9 cellular contexts compared by ENCODE assay signal in genomic region chr17:78390241-78391050, GRCh38. TPM values are rescaled to one million over a fixed set of nuclear protein-coding genes. Genes with fewer than 3 reads are reported as not detected.
DNase-seq lines count a peak whose midpoint lies in the region; TF ChIP-seq lines count a peak whose summit lies in the region.
"Had no signal": no experiment of that assay in that cellular context is flagged by ENCODE, and none has a peak within 500 bp of the region (broad histone marks: within the 10 kb centered on the region; RNA-seq: fewer than 3 reads in every experiment).

No MANE protein-coding gene starts in this region.

- no peak overlapping the region for H3K4me3 ChIP-seq in WERI-Rb-1 (ENCODE audit: low read depth, low read length)

- H3K27me3 Mint-ChIP-seq in immature natural killer cell (ENCODE audit: low read depth in 3 of 3) = peaks cover 0 to 3% (median 0%) of the 10 kb centered on the region in 3 donors

- no peak; the same call in 1 of the 2 replicates for TF ChIP-seq CTCF in WERI-Rb-1 (IDR thresholded peaks at IDR 0.05; ENCODE audit: low read depth, low read length)
- TF ChIP-seq CTCF in GM20000 (IDR thresholded peaks at IDR 0.05; ENCODE audit: extremely low read depth, missing control alignments) = no peak

- no peaks in the 10 kb centered on the region for H3K9me3 ChIP-seq in WERI-Rb-1 (ENCODE audit: severe bottlenecking)

- peaks cover 55 to 68% of the 10 kb centered on the region in 2 donors for H3K4me1 Mint-ChIP-seq in immature natural killer cell

- peak overlapping the region in 5 of 6 donors; percentile 2 to 65 (median 31) for H3K27ac Mint-ChIP-seq in immature natural killer cell

- peak overlapping the region in 1 of 5 donors; percentile 18 for H3K4me3 Mint-ChIP-seq in immature natural killer cell

- H3K27me3 ChIP-seq in WERI-Rb-1 (ENCODE audit: insufficient read depth, low read depth, severe bottlenecking) = no peaks in the 10 kb centered on the region

- H3K27ac ChIP-seq in WERI-Rb-1 = no peak overlapping the region

- H3K36me3 ChIP-seq in WERI-Rb-1 = peaks cover 25% of the 10 kb centered on the region

- no peaks in the 10 kb centered on the region for H3K9me3 Mint-ChIP-seq in immature natural killer cell

- peaks cover 5 to 8% (median 5%) of the 10 kb centered on the region in 3 donors for H3K36me3 Mint-ChIP-seq in immature natural killer cell

- peak; percentile 19 for DNase-seq in stimulated activated CD4-positive, alpha-beta T cell treated with anti-CD3 and anti-CD28 coated beads, Interleukin-15, amount 100 ng/mL, for 24 hours
- DNase-seq in stimulated activated CD4-positive, alpha-beta T cell treated with anti-CD3 and anti-CD28 coated beads, Interleukin-4, amount 100 ng/mL, for 24 hours = no peak
- peak; percentile 53 for DNase-seq in WERI-Rb-1
- no peak for DNase-seq in immature natural killer cell
- DNase-seq in COR-L47 (lab: John Stamatoyannopoulos, UW) = no peak
- DNase-seq in stimulated activated naive CD4-positive, alpha-beta T cell (lab: John Stamatoyannopoulos, UW) = no peak
- no peak for DNase-seq in NCI-H2081 (lab: John Stamatoyannopoulos, UW)
- no peak for DNase-seq in GM20000 (ENCODE audit: low spot score)
- DNase-seq: NCI-H1436 treated with DMSO at 0.1 percent for 48 hours had no signal

RNA-seq across cellular contexts. Expression of gene PGS1, which starts 12.0 kb away (rescaled TPM):
- 10 to 100 TPM; 17.0 to 27.5 (median 27.2) TPM for polyA plus RNA-seq in immature natural killer cell

RNA-seq across cellular contexts. Expression of gene SOCS3, which starts 30.6 kb away (rescaled TPM):
- polyA plus RNA-seq in immature natural killer cell = 10 to 100 TPM in 2 of 3 donors, 1 to 10 TPM in 1; 9.0 to 15.4 (median 10.6) TPM

Comparison
In these comparisons a context has a peak if more than half of its experiments do, and no peak if none do; other contexts are left out.
1. DNase-seq: peak in stimulated activated CD4-positive, alpha-beta T cell treated with anti-CD3 and anti-CD28 coated beads, Interleukin-15, amount 100 ng/mL, for 24 hours (single experiment) and WERI-Rb-1 (single experiment); none in stimulated activated CD4-positive, alpha-beta T cell treated with anti-CD3 and anti-CD28 coated beads, Interleukin-4, amount 100 ng/mL, for 24 hours (single experiment), immature natural killer cell (0 of 3), COR-L47 (single experiment), stimulated activated naive CD4-positive, alpha-beta T cell (0 of 6), NCI-H2081 (0 of 2) and GM20000 (single experiment).